In the genomic region with DNA sequence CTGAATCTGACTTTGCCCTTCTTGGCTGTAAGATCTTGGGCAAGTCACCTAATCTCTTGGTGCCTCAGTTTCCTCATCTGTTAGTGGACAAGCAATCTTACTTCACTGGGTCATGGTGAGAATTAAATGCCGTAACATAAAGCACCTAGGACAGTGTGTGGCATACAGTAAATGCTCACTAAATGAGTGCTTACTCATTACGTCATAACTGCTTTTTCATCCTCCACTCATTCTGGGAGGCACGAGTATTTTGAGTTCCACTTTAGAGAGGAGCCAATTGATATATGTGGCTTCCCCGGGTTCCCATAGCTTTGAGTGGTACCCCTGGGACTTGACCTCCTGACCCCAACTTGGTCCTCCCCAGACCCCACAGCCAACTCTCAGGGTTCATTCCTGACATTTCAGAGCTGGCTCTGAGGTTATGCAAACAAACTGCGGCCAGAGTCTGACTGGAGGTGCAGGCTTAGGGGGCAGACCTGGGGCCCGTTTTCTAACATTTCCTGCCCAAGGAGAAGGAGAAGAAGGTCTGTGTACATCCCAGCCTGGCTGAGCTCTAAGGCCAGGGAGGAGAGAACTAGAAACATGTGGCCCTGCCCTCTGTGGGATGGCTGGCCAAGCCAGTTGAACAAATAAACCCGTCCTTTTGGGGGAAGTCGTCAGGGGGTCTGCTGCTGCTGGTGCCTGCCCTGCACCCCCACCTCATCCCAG, we compare ENCODE assay signal across 25 cellular contexts. TPM values are rescaled to one million over a fixed set of nuclear protein-coding genes. Genes with fewer than 3 reads are reported as not detected.
A peak's percentile ranks its signal among the peaks of the same experiment; 100 is the strongest.
DNase-seq lines count a peak whose midpoint lies in the region; ATAC-seq and TF ChIP-seq lines count a peak whose summit lies in the region.
"Had no signal": no experiment of that assay in that cellular context is flagged by ENCODE, and none has a peak within 500 bp of the region (broad histone marks: within the 10 kb centered on the region; RNA-seq: fewer than 3 reads in every experiment).

No MANE protein-coding gene starts in this region.

- DNase-seq in Right ventricle myocardium superior (no peak), cardiac septum (ENCODE audit: low spot score) (no peak), left ventricle myocardium superior (no peak), posterior vena cava (ENCODE audit: low spot score) (peak; percentile 80), amygdala (lab: John Stamatoyannopoulos, UW) (no peak)
- DNase-seq in CD4-positive, alpha-beta T cell: no peak
- DNase-seq: activated CD4-positive, alpha-beta T cell treated with anti-CD3 and anti-CD28 coated beads, Interleukin-2, amount 50 U/mL, for 4 hours; activated effector memory CD4-positive, alpha-beta T cell treated with anti-CD3 and anti-CD28 coated beads, Interleukin-2, amount 50 U/mL, for 16 hours; C1 segment of cervical spinal cord; GF-D8; hippocampal formation; Kasumi-1; NCI-H1105; stimulated activated CD4-positive, alpha-beta T cell treated with anti-CD3 and anti-CD28 coated beads, Interleukin-2, amount 100 ng/mL, for 48 hours; stimulated activated naive CD8-positive, alpha-beta T cell treated with anti-CD3 and anti-CD28 coated beads, Interleukin-15, Interleukin-2, amounts not matched to agents 100 U/mL and 50 U/mL, for 24 hours; upper lobe of left lung had no signal

- ATAC-seq in Right ventricle myocardium superior (ENCODE audit: poor library complexity) (peak; percentile 58), left ventricle myocardium superior (peak; percentile 56), GM18907 (IDR thresholded peaks at IDR 0.05; ENCODE audit: unreplicated experiment) (no peak), HG03571 (IDR thresholded peaks at IDR 0.05; ENCODE audit: unreplicated experiment) (no peak)
- ATAC-seq in CD4-positive, alpha-beta T cell (ENCODE audit: poor library complexity): no peak
- ATAC-seq: Panc1; stimulated activated naive CD8-positive, alpha-beta T cell treated with anti-CD3 and anti-CD28 coated beads, Interleukin-15, Interleukin-2, amounts not matched to agents 100 U/mL and 50 U/mL, for 24 hours had no signal

- POLR2A ChIA-PET in CD4-positive, alpha-beta T cell (lab: Charles Lee): no interaction called here

- no peaks in the 10 kb centered on the region for H3K9me3 Mint-ChIP-seq in CD4-positive, alpha-beta T cell
- H3K9me3 Mint-ChIP-seq: T-helper 1 cell treated with Interleukin-12 subunit alpha and Interleukin-12 subunit beta and Interleukin-4 antibody, amounts not matched to agents 30 μg/mL and 1 μg/mL, for 36 hours had no signal

- intact Hi-C loops in Right ventricle myocardium superior (cut with DNase I): no loop called here
- intact Hi-C loops in cardiac septum (cut with DNase I): no loop called here
- intact Hi-C loops in left ventricle myocardium superior (cut with micrococcal nuclease): no loop called here
- intact Hi-C loops in posterior vena cava (cut with DNase I): no loop called here
- intact Hi-C loops in CD4-positive, alpha-beta T cell (cut with DNase I, micrococcal nuclease): no loop called here

- no peak overlapping the region for H3K27ac Mint-ChIP-seq in CD4-positive, alpha-beta T cell
- H3K27ac Mint-ChIP-seq: T-helper 1 cell treated with Interleukin-12 subunit alpha and Interleukin-12 subunit beta and Interleukin-4 antibody, amounts not matched to agents 30 μg/mL and 1 μg/mL, for 36 hours had no signal

- peaks cover 16% of the 10 kb centered on the region for H3K27me3 Mint-ChIP-seq in CD4-positive, alpha-beta T cell

- no peaks in the 10 kb centered on the region for H3K27me3 ChIP-seq in CD4-positive, alpha-beta T cell (ENCODE audit: control insufficient read depth, insufficient read depth, low read length)
- H3K27me3 ChIP-seq: upper lobe of left lung had no signal

- no peak for TF ChIP-seq CTCF in CD4-positive, alpha-beta T cell (IDR thresholded peaks at IDR 0.05)

- no peaks in the 10 kb centered on the region for H3K4me1 Mint-ChIP-seq in CD4-positive, alpha-beta T cell (ENCODE audit: low read depth)

- CTCF ChIA-PET in CD4-positive, alpha-beta T cell (lab: Charles Lee): no interaction called here

- no peaks in the 10 kb centered on the region for H3K9me3 ChIP-seq in CD4-positive, alpha-beta T cell (ENCODE audit: control insufficient read depth, low read length)
- H3K9me3 ChIP-seq: upper lobe of left lung had no signal

- H3K36me3 Mint-ChIP-seq in CD4-positive, alpha-beta T cell (ENCODE audit: low read depth): no peaks in the 10 kb centered on the region

- no peak overlapping the region for H3K27ac ChIP-seq in CD4-positive, alpha-beta T cell (ENCODE audit: low read depth, low read length)

- no peak overlapping the region for H3K4me3 Mint-ChIP-seq in CD4-positive, alpha-beta T cell
- H3K4me3 Mint-ChIP-seq: T-helper 1 cell treated with Interleukin-12 subunit alpha and Interleukin-12 subunit beta and Interleukin-4 antibody, amounts not matched to agents 30 μg/mL and 1 μg/mL, for 36 hours had no signal

RNA-seq across cellular contexts. Expression of a gene that starts 5.8 kb away (rescaled TPM):
- total RNA-seq in Right ventricle myocardium superior (not detected), cardiac septum (not detected), left ventricle myocardium superior (0.05 TPM), posterior vena cava (1 to 10 TPM in 1 of 2 donors, under 1 TPM in 1; 0.24 to 1.1 TPM)
- total RNA-seq in CD4-positive, alpha-beta T cell: not detected
- total RNA-seq: A172, bronchial epithelial cell, lung microvascular endothelial cell, NCI-H460, SK-MEL-5 had no signal

Comparison
In these comparisons a context has a peak if more than half of its experiments do, and no peak if none do; other contexts are left out.
1. ATAC-seq: peak in Right ventricle myocardium superior (single experiment) and left ventricle myocardium superior (single experiment); none in GM18907 (single experiment), CD4-positive, alpha-beta T cell (single experiment) and HG03571 (single experiment).